8 cellular contexts compared by ENCODE assay signal in the genomic region with DNA sequence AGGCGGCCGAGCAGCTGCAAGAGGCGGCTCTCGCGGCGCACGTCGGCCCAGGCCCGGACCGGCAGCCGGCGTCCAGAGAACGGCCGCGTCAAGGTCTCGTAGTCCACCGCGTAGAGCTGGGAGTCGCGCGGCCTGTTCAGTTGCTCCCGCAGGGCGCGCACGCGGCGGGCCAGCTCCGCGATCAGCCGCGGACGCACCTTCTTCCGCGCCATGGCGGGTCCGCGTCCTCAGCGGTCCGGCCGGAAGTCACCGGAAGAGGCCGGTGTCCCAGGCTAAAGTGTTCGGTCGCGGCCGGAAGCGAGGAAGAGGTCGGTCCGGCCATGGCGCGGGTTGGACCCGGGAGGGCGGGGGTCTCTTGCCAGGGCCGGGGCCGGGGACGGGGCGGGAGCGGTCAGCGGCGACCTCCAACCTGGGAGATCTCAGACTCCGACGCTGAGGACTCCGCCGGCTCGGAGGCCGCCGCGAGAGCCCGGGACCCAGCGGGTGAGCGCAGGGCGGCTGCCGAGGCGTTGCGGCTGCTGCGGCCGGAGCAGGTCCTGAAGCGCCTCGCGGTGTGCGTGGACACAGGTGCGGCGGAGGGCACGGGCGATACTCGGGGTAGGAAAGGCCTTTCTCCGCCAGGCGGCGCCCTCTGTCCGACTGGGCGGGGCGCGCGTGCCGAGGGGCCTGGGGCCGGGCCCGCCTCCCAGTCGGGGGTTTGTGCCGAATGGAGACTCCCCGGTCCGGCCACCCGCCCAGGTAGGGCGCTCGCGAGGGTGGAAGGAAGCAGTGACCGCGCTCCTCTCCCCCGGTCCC. TPM values are rescaled to one million over a fixed set of nuclear protein-coding genes. Genes with fewer than 3 reads are reported as not detected.
A peak's percentile ranks its signal among the peaks of the same experiment; 100 is the strongest.
DNase-seq lines count a peak whose midpoint lies in the region; ATAC-seq and TF ChIP-seq lines count a peak whose summit lies in the region.

Gene MRPS34, minus strand, starts transcription at position 227 of the 795 bp plus-strand sequence. Its CDS starts 15 bp downstream, at position 212.

- no peaks in the 10 kb centered on the region for H4K20me1 ChIP-seq in DOHH2 (ENCODE audit: control insufficient read depth, insufficient read depth, low read depth, low read length)

- H3K9me3 ChIP-seq in DOHH2 (ENCODE audit: control insufficient read depth, insufficient read depth, low read length) (no peaks in the 10 kb centered on the region), heart right ventricle (no peaks in the 10 kb centered on the region), upper lobe of left lung (no peaks in the 10 kb centered on the region)

- H3K4me1 ChIP-seq in DOHH2 (ENCODE audit: control insufficient read depth, low read length) (peaks cover 23% of the 10 kb centered on the region), heart right ventricle (peaks cover 27 to 46% (median 39%) of the 10 kb centered on the region in 9 donors), upper lobe of left lung (peaks cover 31 to 52% (median 37%) of the 10 kb centered on the region in 4 donors)

- TF ChIP-seq CTCF in DOHH2 (IDR thresholded peaks at IDR 0.05; ENCODE audit: low read depth, low read length, poor library complexity, severe bottlenecking) (peak; percentile 78), heart right ventricle (IDR thresholded peaks at IDR 0.05) (peak; percentile 35 to 86 (median 73)), progenitor cell of endocrine pancreas (IDR thresholded peaks at IDR 0.05; ENCODE audit: unreplicated experiment) (peak; percentile 95), upper lobe of left lung (IDR thresholded peaks at IDR 0.05) (peak; percentile 73 to 95 (median 94))

- 0% methylated on average over 91 to 108 of the region's 108 CpGs for WGBS in adipose tissue, 3 donors
- 0% methylated on average over 99 to 108 of the region's 108 CpGs for WGBS in heart right ventricle, 2 donors
- 0 to 1% methylated on average over 28 to 33 of the region's 108 CpGs for WGBS in upper lobe of left lung, 2 donors

- peaks cover 17 to 24% (median 18%) of the 10 kb centered on the region in 3 donors for H3K4me1 Mint-ChIP-seq in T-cell
- H3K4me1 Mint-ChIP-seq in progenitor cell of endocrine pancreas (ENCODE audit: low read depth): peaks cover 9% of the 10 kb centered on the region

- DNase-seq in H7 (peak; percentile 98), NCI-H1105 (lab: John Stamatoyannopoulos, UW) (peak; percentile 53), T-cell (peak; percentile 41 to 81 (median 67)), heart right ventricle (peak; percentile 79 to 86), progenitor cell of endocrine pancreas (ENCODE audit: low spot score, unreplicated experiment) (peak; percentile 90), upper lobe of left lung (peak; percentile 84 to 95)

- TF ChIP-seq EP300 in upper lobe of left lung (IDR thresholded peaks at IDR 0.05): no peak

- H3K27me3 Mint-ChIP-seq in T-cell (no peaks in the 10 kb centered on the region), progenitor cell of endocrine pancreas (no peaks in the 10 kb centered on the region)

- H3K36me3 ChIP-seq in DOHH2 (ENCODE audit: control insufficient read depth, low read length): peaks cover 77% of the 10 kb centered on the region
- no peaks in the 10 kb centered on the region; the same call in none of the 2 replicates for H3K36me3 ChIP-seq in H7 (replicated peaks; ENCODE audit: control insufficient read depth, insufficient read depth, low read length)
- H3K36me3 ChIP-seq in heart right ventricle: peaks cover 0 to 52% (median 19%) of the 10 kb centered on the region in 9 donors
- H3K36me3 ChIP-seq in upper lobe of left lung: peaks cover 12 to 51% (median 38%) of the 10 kb centered on the region in 4 donors

- H3K79me2 ChIP-seq in DOHH2 (ENCODE audit: control insufficient read depth, low read length): peaks cover 53% of the 10 kb centered on the region

- peak within 1 kb of the TSS; percentile 96 for H3K4me2 ChIP-seq in DOHH2 (ENCODE audit: low read length)

- ATAC-seq in T-cell (replicated peaks in 1 of 4) (peak; percentile 53 to 65 (median 58)), heart right ventricle (peak; percentile 51 to 78 (median 66)), upper lobe of left lung (ENCODE audit: low FRiP score in 2 of 2) (peak; percentile 85 to 88)

- H3K36me3 Mint-ChIP-seq in T-cell: peaks cover under 1% of the 10 kb centered on the region
- H3K36me3 Mint-ChIP-seq in progenitor cell of endocrine pancreas (ENCODE audit: insufficient read depth): peaks cover 4% of the 10 kb centered on the region

- H3K27ac ChIP-seq in DOHH2 (ENCODE audit: low read depth, low read length) (peak within 1 kb of the TSS; percentile 83), adipose tissue (ENCODE audit: low read depth, low read length) (no peak within 1 kb of the TSS), heart right ventricle (peak within 1 kb of the TSS; percentile 89 to 99 (median 97)), upper lobe of left lung (peak within 1 kb of the TSS; percentile 89 to 98 (median 94))

- H3K9me3 Mint-ChIP-seq in T-cell (no peaks in the 10 kb centered on the region), progenitor cell of endocrine pancreas (ENCODE audit: low read depth) (no peaks in the 10 kb centered on the region)

- POLR2A ChIA-PET in T-cell (lab: Charles Lee): no interaction called here

- intact Hi-C loops in heart right ventricle (cut with DNase I): loop anchor here in 1 of 10 donors (5.0 kb wide), 1 partner anchor 66 kb away; the partner anchor contains the start of gene MAPK8IP3

- peak within 1 kb of the TSS; percentile 95 to 97 for H3K27ac Mint-ChIP-seq in T-cell
- peak within 1 kb of the TSS; percentile 98 for H3K27ac Mint-ChIP-seq in progenitor cell of endocrine pancreas

- no peaks in the 10 kb centered on the region for H3K27me3 ChIP-seq in DOHH2 (ENCODE audit: control insufficient read depth, low read length)
- no peaks in the 10 kb centered on the region for H3K27me3 ChIP-seq in H7 (ENCODE audit: control insufficient read depth, insufficient read depth, low read length)
- no peaks in the 10 kb centered on the region for H3K27me3 ChIP-seq in heart right ventricle
- H3K27me3 ChIP-seq in upper lobe of left lung: no peaks in the 10 kb centered on the region

- peak within 1 kb of the TSS; percentile 99 for H3K4me3 ChIP-seq in DOHH2 (ENCODE audit: low read length)
- H3K4me3 ChIP-seq in H7 (ENCODE audit: insufficient read depth, low read depth, low read length): peak within 1 kb of the TSS; percentile 98
- H3K4me3 ChIP-seq in heart right ventricle: peak within 1 kb of the TSS; percentile 88 to 100 (median 98)
- H3K4me3 ChIP-seq in upper lobe of left lung: peak within 1 kb of the TSS; percentile 74 to 99 (median 98)

- TF ChIP-seq POLR2A in upper lobe of left lung (IDR thresholded peaks at IDR 0.05): peak in 3 of 4 donors; percentile 26 to 85 (median 39)

- peaks cover 18% of the 10 kb centered on the region for H3F3A ChIP-seq in DOHH2 (ENCODE audit: control insufficient read depth, insufficient read depth)

- H3K4me3 Mint-ChIP-seq in T-cell (peak within 1 kb of the TSS; percentile 94 to 98 (median 97)), progenitor cell of endocrine pancreas (ENCODE audit: low read depth) (peak within 1 kb of the TSS; percentile 94)

- CTCF ChIA-PET in T-cell (lab: Charles Lee): interaction anchor here in 1 of 2 donors (0.6 to 2.2 kb wide), 4 partner anchors 9 to 909 kb away, joined by 3 to 12 read pairs (median 6); partner anchors contain the start of genes KCTD5, NUBP2 and SPSB3

- no peaks in the 10 kb centered on the region for H3K9me2 ChIP-seq in DOHH2 (replicated peaks; ENCODE audit: control insufficient read depth, low read length)

RNA-seq across cellular contexts. Expression of gene MRPS34, which starts in this region (rescaled TPM):
- 304 and 324 TPM in 2 replicates for total RNA-seq in H7 (2014; rRNA removed; shearing (Covaris generic))
- total RNA-seq in T-cell (10 to 100 TPM; 37.5 to 91.2 (median 77.9) TPM), heart right ventricle (10 to 100 TPM; 57.8 to 94.9 (median 76.2) TPM), progenitor cell of endocrine pancreas (77.2 and 84.6 TPM in 2 replicates), upper lobe of left lung (10 to 100 TPM; 49.2 to 91.7 (median 69.8) TPM)
- polyA plus RNA-seq in adipose tissue (100 to 1,000 TPM in 2 of 3 donors, 10 to 100 TPM in 1; 71.0 to 120 (median 108) TPM), heart right ventricle (100 to 1,000 TPM in 1 of 2 donors, 10 to 100 TPM in 1; 84.7 to 141 TPM)
